ENCODE assay signal across 8 cellular contexts in the genomic region with DNA sequence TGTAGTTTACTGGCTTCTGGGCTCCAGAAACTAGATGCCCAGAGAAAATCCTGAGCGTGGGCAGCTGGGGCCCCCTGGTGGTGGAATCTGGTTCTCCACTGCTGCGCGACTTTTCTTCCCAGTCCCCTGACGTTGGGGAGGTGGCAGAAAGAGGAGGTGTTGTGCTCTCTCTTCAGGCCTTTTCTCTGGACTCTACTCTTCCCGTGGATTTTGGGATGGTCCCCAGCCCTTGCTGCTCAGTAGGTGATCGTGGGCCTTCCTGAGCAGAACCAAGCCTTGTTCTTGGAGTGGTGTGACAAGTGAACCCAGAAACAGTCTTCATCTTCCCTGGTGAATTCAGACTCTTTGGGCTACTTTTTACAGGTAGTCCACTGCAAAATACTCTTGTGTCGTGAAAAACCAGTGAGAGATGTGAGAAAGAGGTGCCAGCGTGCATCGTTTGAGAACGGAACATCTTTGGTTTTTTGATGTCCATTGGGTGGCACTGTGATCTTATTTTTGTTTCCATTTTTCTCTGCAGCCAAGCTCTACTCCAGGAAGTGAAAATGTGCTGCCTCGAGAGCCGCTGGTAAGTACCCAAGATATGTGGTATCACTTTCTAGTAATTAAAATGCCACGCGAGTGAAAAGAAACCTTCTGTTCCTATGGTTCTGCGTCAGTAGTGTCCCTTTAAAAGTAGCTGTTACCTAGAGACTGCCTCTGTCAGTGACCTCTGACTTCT.
A peak's percentile ranks its signal among the peaks of the same experiment; 100 is the strongest.
DNase-seq lines count a peak whose midpoint lies in the region; ATAC-seq and TF ChIP-seq lines count a peak whose summit lies in the region.

No MANE protein-coding gene starts in this region.

- no peak overlapping the region for H3K27ac ChIP-seq in ACC112 (ENCODE audit: low read depth, low read length)
- H3K27ac ChIP-seq in caudate nucleus (ENCODE audit: low read depth, low read length), result no peak overlapping the region

- no peak overlapping the region for H2AFZ ChIP-seq in ACC112 (ENCODE audit: low read length, unreplicated experiment)

- peak; percentile 93 for TF ChIP-seq CTCF in WI38 (IDR thresholded peaks at IDR 0.05; ENCODE audit: low read depth, low read length)

- peak; percentile 48 for DNase-seq in NCI-H2171 (lab: John Stamatoyannopoulos, UW)
- DNase-seq in caudate nucleus (lab: John Stamatoyannopoulos, UW), result peak in 53 of 61 donors; percentile 13 to 74 (median 44)
- peak; percentile 85 for DNase-seq in kidney tubule cell (ENCODE audit: low spot score)
- peak; percentile 40 to 73 for DNase-seq in stimulated activated CD4-positive, alpha-beta T cell treated with anti-CD3 and anti-CD28 coated beads, Interleukin-1b, Interleukin-23, amount 100 ng/mL, for 1 hour (ENCODE audit: low read depth in 2 of 2)

- no peaks in the 10 kb centered on the region for H3K27me3 ChIP-seq in ACC112 (ENCODE audit: insufficient read depth, low read length)

- ATAC-seq in GM18517 (IDR thresholded peaks at IDR 0.05; ENCODE audit: unreplicated experiment), result peak; percentile 79
- peak; percentile 59 for ATAC-seq in HG03060 (IDR thresholded peaks at IDR 0.05; ENCODE audit: low read depth, unreplicated experiment)

- H3K4me3 ChIP-seq in ACC112 (ENCODE audit: low read depth, low read length) (peak overlapping the region; percentile 63), WI38 (ENCODE audit: low read depth, low read length) (no peak overlapping the region)

- no peaks in the 10 kb centered on the region for H3K36me3 ChIP-seq in ACC112 (ENCODE audit: insufficient read depth, low read length)

- H3K4me1 ChIP-seq in ACC112 (ENCODE audit: control insufficient read depth, insufficient read depth, low read length, unreplicated experiment), result peaks cover 4% of the 10 kb centered on the region

- peaks cover 64% of the 10 kb centered on the region for H3K79me2 ChIP-seq in ACC112 (ENCODE audit: control insufficient read depth, insufficient read depth, low read length, unreplicated experiment)
